2 cellular contexts compared by ENCODE assay signal in genomic region chr20:36385503-36385902, GRCh38.
TF ChIP-seq lines count a peak whose summit lies in the region.

No MANE protein-coding gene starts in this region.

TF ChIP-seq in SK-N-SH, 30 proteins besides CTCF, POLR2A, EP300 and RAD21 (continued from another document):
- TF ChIP-seq FOSL2 (IDR thresholded peaks at IDR 0.05; ENCODE audit: borderline replicate concordance, low read depth) = no peak
- TF ChIP-seq PBX3 (IDR thresholded peaks at IDR 0.05) = no peak
- TF ChIP-seq NRF1 (IDR thresholded peaks at IDR 0.05; ENCODE audit: low read depth, low read length) = no peak
- TF ChIP-seq RXRA (IDR thresholded peaks at IDR 0.05; ENCODE audit: borderline replicate concordance, low read depth) = no peak
- TF ChIP-seq POLR2AphosphoS5 (IDR thresholded peaks at IDR 0.05; ENCODE audit: low read depth, low read length) = no peak
- no peak for TF ChIP-seq ELF1 (IDR thresholded peaks at IDR 0.05)
- no peak for TF ChIP-seq FOXM1 (IDR thresholded peaks at IDR 0.05; ENCODE audit: low read depth)
- TF ChIP-seq FOXJ3 (CRISPR knock-in tag; IDR thresholded peaks at IDR 0.05) = no peak

TF ChIP-seq in SK-N-SH treated with all-trans-retinoic acid at 6 μM for 48 hours, 23 proteins besides CTCF, POLR2A, EP300 and RAD21 (continued from another document):
- TF ChIP-seq PATZ1 (CRISPR knock-in tag; IDR thresholded peaks at IDR 0.05; ENCODE audit: borderline replicate concordance) = no peak
- TF ChIP-seq RARB (CRISPR knock-in tag; IDR thresholded peaks at IDR 0.05) = no peak
- no peak for TF ChIP-seq PPARA (CRISPR knock-in tag; IDR thresholded peaks at IDR 0.05; ENCODE audit: borderline replicate concordance)
- TF ChIP-seq CREB5 (CRISPR knock-in tag; IDR thresholded peaks at IDR 0.05; ENCODE audit: low read depth) = no peak
- no peak for TF ChIP-seq ZFP3 (CRISPR knock-in tag; IDR thresholded peaks at IDR 0.05)
- no peak for TF ChIP-seq ZNF8 (CRISPR knock-in tag; IDR thresholded peaks at IDR 0.05)
- TF ChIP-seq GLIS3 (CRISPR knock-in tag; IDR thresholded peaks at IDR 0.05) = no peak
